ENCODE assay signal across 17 cellular contexts in genomic region chr11:117837070-117837776, GRCh38. TPM values are rescaled to one million over a fixed set of nuclear protein-coding genes. Genes with fewer than 3 reads are reported as not detected.
DNase-seq lines count a peak whose midpoint lies in the region; ATAC-seq, FAIRE-seq and TF ChIP-seq lines count a peak whose summit lies in the region.
"Had no signal": no experiment of that assay in that cellular context is flagged by ENCODE, and none has a peak within 500 bp of the region (broad histone marks: within the 10 kb centered on the region; RNA-seq: fewer than 3 reads in every experiment).

No MANE protein-coding gene starts in this region.

- 0 out of 2 replicates have a peak, but pooled peaks cover 2% of the 10 kb centered on the region for H3K79me2 ChIP-seq in DND-41 (ENCODE audit: insufficient read depth, low read length)
- no peaks in the 10 kb centered on the region for H3K79me2 ChIP-seq in trophoblast cell (ENCODE audit: control insufficient read depth, insufficient read depth, low read length, poor library complexity)

- H4K12ac ChIP-seq in trophoblast cell (ENCODE audit: low read depth, low read length) = no peak overlapping the region

- no peaks in the 10 kb centered on the region for H3K27me3 Mint-ChIP-seq in brain

- H2AK5ac ChIP-seq in trophoblast cell (ENCODE audit: low read length) = no peak overlapping the region

- H3K27ac ChIP-seq in DND-41 (ENCODE audit: low read length) (peak overlapping the region; percentile 75), kidney (ENCODE audit: low read depth in 2 of 2, low read length in 2 of 2) (peak overlapping the region; percentile 61 to 69), spleen (peak overlapping the region in 1 of 8 donors; percentile 21), trophoblast cell (ENCODE audit: low read depth, low read length) (no peak overlapping the region)
- H3K27ac ChIP-seq: C4-2B, Peyer's patch, prostate gland had no signal

- H3K4me3 ChIP-seq in DND-41 (ENCODE audit: low read depth in 1 of 2, low read length in 2 of 2) = no peak overlapping the region
- H3K4me3 ChIP-seq in kidney (ENCODE audit: low read length in 2 of 2) = peak overlapping the region in 1 of 2 donors; percentile 36
- no peak overlapping the region for H3K4me3 ChIP-seq in spleen
- H3K4me3 ChIP-seq in trophoblast cell (ENCODE audit: low read depth, low read length) = no peak overlapping the region
- H3K4me3 ChIP-seq: Peyer's patch, prostate gland had no signal

- no peak overlapping the region for H3K4ac ChIP-seq in trophoblast cell (ENCODE audit: low read depth, low read length)

- H3K9me3 ChIP-seq in DND-41 (ENCODE audit: insufficient read depth, low read length, severe bottlenecking) (no peaks in the 10 kb centered on the region), kidney (ENCODE audit: control insufficient read depth in 1 of 2, low read length in 2 of 2) (no peaks in the 10 kb centered on the region), spleen (no peaks in the 10 kb centered on the region), trophoblast cell (ENCODE audit: insufficient read depth, low read depth, low read length) (no peaks in the 10 kb centered on the region)
- H3K9me3 ChIP-seq: esophagus muscularis mucosa, Peyer's patch, prostate gland had no signal

- no peak for TF ChIP-seq CTCF in DND-41 (IDR thresholded peaks at IDR 0.05; ENCODE audit: borderline replicate concordance, extremely low read depth, low read length, poor library complexity, severe bottlenecking)
- TF ChIP-seq CTCF in brain (conservative IDR thresholded peaks at IDR 0.05) = no peak
- no peak for TF ChIP-seq CTCF in kidney (IDR thresholded peaks at IDR 0.05; ENCODE audit: borderline replicate concordance, extremely low read depth, insufficient read depth)
- TF ChIP-seq CTCF in spleen (IDR thresholded peaks at IDR 0.05 in 8 of 11, conservative IDR thresholded peaks at IDR 0.05 in 3 of 11) = no peak

- H3K36me3 ChIP-seq in DND-41 (ENCODE audit: insufficient read depth, low read length) (peaks cover 66% of the 10 kb centered on the region), kidney (ENCODE audit: control insufficient read depth in 1 of 2, insufficient read depth in 2 of 2, low read length in 2 of 2) (peaks cover 0 to 2% of the 10 kb centered on the region in 2 donors), spleen (peaks cover 0 to 47% (median 10%) of the 10 kb centered on the region in 6 donors), trophoblast cell (ENCODE audit: control insufficient read depth in 1 of 2, insufficient read depth in 2 of 2, low read length in 2 of 2) (no peaks in the 10 kb centered on the region)
- H3K36me3 ChIP-seq: prostate gland had no signal

- H3K27me3 ChIP-seq in DND-41 (ENCODE audit: insufficient read depth, low read length, poor library complexity) (no peaks in the 10 kb centered on the region), spleen (replicated peaks in 1 of 7) (no peaks in the 10 kb centered on the region), trophoblast cell (ENCODE audit: insufficient read depth, low read length) (no peaks in the 10 kb centered on the region)
- H3K27me3 ChIP-seq: Peyer's patch had no signal

- no peak overlapping the region for H3K18ac ChIP-seq in trophoblast cell (ENCODE audit: low read length)

- H4K20me1 ChIP-seq in DND-41 (ENCODE audit: insufficient read depth, low read length) = no peaks in the 10 kb centered on the region

- no peak overlapping the region for H4K91ac ChIP-seq in trophoblast cell (ENCODE audit: low read depth, low read length)

- no peak for TF ChIP-seq POLR2A in spleen (IDR thresholded peaks at IDR 0.05)

- WGBS in spleen, 5 donors = 69 to 83% (median 81%) methylated on average over 16 to 18 of the region's 18 CpGs
- no CpG with 5 or more reads among the region's 18 CpGs for WGBS in trophoblast cell (ENCODE audit: extremely low coverage, insufficient coverage, insufficient read length)

- no peak overlapping the region for H4K8ac ChIP-seq in trophoblast cell (ENCODE audit: low read depth, low read length)

- H3K4me1 Mint-ChIP-seq in brain = peaks cover 25% of the 10 kb centered on the region

- H3K9ac ChIP-seq in DND-41 (ENCODE audit: low read depth, low read length) (no peak overlapping the region), kidney (ENCODE audit: low read length in 2 of 2) (peak overlapping the region in 1 of 2 donors; percentile 42), trophoblast cell (ENCODE audit: low read length) (no peak overlapping the region)

- no peaks in the 10 kb centered on the region for H3K9me3 Mint-ChIP-seq in brain

- no peak overlapping the region for H3K4me3 Mint-ChIP-seq in brain

- no peak overlapping the region for H2BK120ac ChIP-seq in trophoblast cell (ENCODE audit: insufficient read depth, low read length, poor library complexity)

- no peak overlapping the region for H3K4me2 ChIP-seq in DND-41 (ENCODE audit: insufficient read depth, low read length)
- no peak overlapping the region for H3K4me2 ChIP-seq in trophoblast cell (ENCODE audit: low read length)

- H2AFZ ChIP-seq in DND-41 (ENCODE audit: low read depth, low read length) (no peak overlapping the region), trophoblast cell (ENCODE audit: insufficient read depth, low read length, poor library complexity) (no peak overlapping the region)

- peak overlapping the region; percentile 20 to 84 (median 42) for H3K27ac Mint-ChIP-seq in brain

- FAIRE-seq in kidney (lab: Jason Lieb, UNC) = no peak
- FAIRE-seq: H1 had no signal

- intact Hi-C loops in kidney (cut with DNase I) (no loop called here), spleen (cut with DNase I; ENCODE audit: low total_unique reads) (no loop called here)

- H2BK5ac ChIP-seq in trophoblast cell (ENCODE audit: low read depth, low read length, poor library complexity) = no peak overlapping the region

- no peak overlapping the region for H3K14ac ChIP-seq in trophoblast cell (ENCODE audit: low read length)

- DNase-seq in DND-41 = peak; percentile 26
- peak; percentile 82 for DNase-seq in kidney
- DNase-seq in spleen = peak; percentile 51
- no peak for DNase-seq in NOMO-1 treated with dmso at 0.1 percent for 144 hours (lab: John Stamatoyannopoulos, UW; ENCODE audit: unreplicated experiment)
- DNase-seq in NCI-H1694 treated with DMSO at 0.1 percent for 48 hours (lab: John Stamatoyannopoulos, UW) = no peak
- DNase-seq in trophoblast cell = no peak
- DNase-seq: DMS79, kidney glomerular epithelial cell, NCI-H2107, NCI-H748 treated with DMSO at 0.1 percent for 48 hours had no signal

- H3K4me1 ChIP-seq in DND-41 (ENCODE audit: insufficient read depth, low read length) (peaks cover 49% of the 10 kb centered on the region), kidney (ENCODE audit: control insufficient read depth in 1 of 2, insufficient read depth in 1 of 2, low read depth in 1 of 2, low read length in 2 of 2) (peaks cover 10 to 14% of the 10 kb centered on the region in 2 donors), spleen (peaks cover 0 to 51% (median 6%) of the 10 kb centered on the region in 6 donors), trophoblast cell (ENCODE audit: control insufficient read depth in 1 of 2, insufficient read depth in 2 of 2, low read length in 2 of 2) (peaks cover 2 to 5% of the 10 kb centered on the region in 2 experiments)
- H3K4me1 ChIP-seq: prostate gland had no signal

- H3K36me3 Mint-ChIP-seq in brain = peaks cover 23% of the 10 kb centered on the region

- H2BK12ac ChIP-seq in trophoblast cell (ENCODE audit: low read length) = no peak overlapping the region

- H3K79me1 ChIP-seq in trophoblast cell (ENCODE audit: low read length) = no peaks in the 10 kb centered on the region

- peak; percentile 10; the same call in 1 of the 3 replicates for ATAC-seq in DND-41 (ENCODE audit: insufficient read depth, low read depth)
- no peak for ATAC-seq in HG03280 (IDR thresholded peaks at IDR 0.05; ENCODE audit: unreplicated experiment)

- H3K23ac ChIP-seq in trophoblast cell (ENCODE audit: low read length) = no peak overlapping the region

RNA-seq across cellular contexts. Expression of gene FXYD2, which starts 12.7 kb away (rescaled TPM):
- 0.63 TPM for polyA plus RNA-seq in brain (ENCODE audit: insufficient read depth, low read depth, low replicate concordance)
- total RNA-seq in kidney = 2,527 TPM
- 9,664 TPM for polyA plus RNA-seq in kidney (ENCODE audit: insufficient read depth, low read depth, low replicate concordance)
- total RNA-seq in spleen = 10 to 100 TPM in 2 of 7 donors, 1 to 10 TPM in 5; 4.7 to 20.0 (median 7.3) TPM
- polyA plus RNA-seq in spleen = 10 to 100 TPM in 1 of 3 donors, 1 to 10 TPM in 2; 8.3 to 18.4 (median 9.8) TPM
- not detected in 2 replicates for polyA plus RNA-seq in trophoblast cell (2013)

RNA-seq across cellular contexts. Expression of gene FXYD6, which starts 39.2 kb away (rescaled TPM):
- polyA plus RNA-seq in brain (ENCODE audit: insufficient read depth, low read depth, low replicate concordance) = 516 TPM
- 62.7 TPM for total RNA-seq in kidney
- 57.8 TPM for polyA plus RNA-seq in kidney (ENCODE audit: insufficient read depth, low read depth, low replicate concordance)
- total RNA-seq in spleen = 100 to 1,000 TPM in 5 of 7 donors, 10 to 100 TPM in 2; 75.4 to 230 (median 140) TPM
- polyA plus RNA-seq in spleen = 10 to 100 TPM; 40.8 to 71.5 (median 51.4) TPM
- polyA plus RNA-seq in trophoblast cell (2013) = 4.7 TPM in 2 replicates

RNA-seq across cellular contexts. Expression of gene DSCAML1, which starts 40.2 kb away (rescaled TPM):
- polyA plus RNA-seq in brain (ENCODE audit: insufficient read depth, low read depth, low replicate concordance) = 9.6 TPM
- 17.3 TPM for total RNA-seq in kidney
- 0.95 TPM for polyA plus RNA-seq in kidney (ENCODE audit: insufficient read depth, low read depth, low replicate concordance)
- total RNA-seq in spleen = 10 to 100 TPM in 1 of 7 donors, 1 to 10 TPM in 5, under 1 TPM in 1; 0.54 to 10.7 (median 3.6) TPM
- under 1 TPM; 0.07 to 0.41 (median 0.35) TPM for polyA plus RNA-seq in spleen
- 0.01 TPM in 1 of 2 replicates, not detected in the other for polyA plus RNA-seq in trophoblast cell (2013)

Comparison
In these comparisons a context has a peak if more than half of its experiments do, and no peak if none do; other contexts are left out.
1. DNase-seq: peak in DND-41 (single experiment), kidney (single experiment) and spleen (single experiment); none in NOMO-1 treated with dmso at 0.1 percent for 144 hours (single experiment), NCI-H1694 treated with DMSO at 0.1 percent for 48 hours (single experiment) and trophoblast cell (0 of 2).
2. RNA of gene FXYD2, which starts 12.7 kb away (polyA plus RNA-seq): 9,664 TPM in kidney (single experiment); 8.3 to 18.4 TPM in spleen and 0.63 TPM in brain (single experiment); every median in the first group is over 100 times any median in the second.